ENCODE assay signal across 27 cellular contexts in the genomic region with DNA sequence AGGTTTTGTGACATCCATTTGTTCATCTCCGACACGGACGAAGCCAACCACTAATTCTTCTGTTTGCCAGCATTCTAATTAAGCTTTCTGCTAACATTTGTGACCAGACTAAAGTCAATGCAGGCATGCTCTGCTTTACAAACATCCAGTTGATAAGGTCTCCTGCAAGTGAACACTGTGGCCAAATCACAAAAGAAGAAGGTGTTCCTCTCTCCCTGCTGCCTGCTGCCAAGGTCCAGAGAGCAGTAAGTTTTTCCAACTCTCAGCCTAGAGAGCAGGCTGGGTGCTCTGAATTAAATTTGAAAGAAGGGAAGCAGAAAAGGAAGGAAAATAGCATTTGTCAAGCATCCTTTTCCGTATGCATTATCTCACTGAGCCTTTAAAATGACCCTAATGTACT.
"Had no signal": no experiment of that assay in that cellular context is flagged by ENCODE, and none has a peak within 500 bp of the region (broad histone marks: within the 10 kb centered on the region; RNA-seq: fewer than 3 reads in every experiment).

No MANE protein-coding gene starts in this region.

- ATAC-seq: activated CD4-positive, CD25-positive, alpha-beta regulatory T cell treated with anti-CD3 and anti-CD28 coated beads, Interleukin-2, amount 50 U/mL, for 24 hours; activated CD8-positive, alpha-beta T cell treated with anti-CD3 and anti-CD28 coated beads for 36 hours; activated T-cell treated with anti-CD3 and anti-CD28 coated beads, Interleukin-2, amount 50 U/mL, for 4 hours; activated T-helper 17 cell treated with anti-CD3 and anti-CD28 coated beads, Interleukin-2, amount 50 U/mL, for 72 hours; foreskin keratinocyte; gastrocnemius medialis; T-helper 17 cell had no signal

- H3K9me3 ChIP-seq: esophagus muscularis mucosa, gastrocnemius medialis had no signal

- H3K4me1 ChIP-seq: foreskin keratinocyte had no signal

- DNase-seq: activated B cell treated with CpG ODN at 0.5 μM for 24 hours; activated CD4-positive, alpha-beta T cell treated with anti-CD3 and anti-CD28 coated beads for 48 hours; activated CD4-positive, alpha-beta T cell treated with anti-CD3 and anti-CD28 coated beads, Interleukin-2, amount 50 U/mL, for 1 hour; activated CD4-positive, alpha-beta T cell treated with anti-CD3 and anti-CD28 coated beads, Interleukin-2, amount 50 U/mL, for 48 hours; activated CD8-positive, alpha-beta memory T cell treated with anti-CD3 and anti-CD28 coated beads for 24 hours; activated CD8-positive, alpha-beta T cell treated with anti-CD3 and anti-CD28 coated beads for 36 hours; activated effector memory CD4-positive, alpha-beta T cell treated with Interleukin-2 at 50 U/mL for 16 hours; activated gamma-delta T cell treated with Interleukin-2 at 50 U/mL for 16 hours; activated naive CD4-positive, alpha-beta T cell treated with anti-CD3 and anti-CD28 coated beads, Interleukin-2, amount 50 U/mL, for 16 hours; activated naive CD4-positive, alpha-beta T cell treated with Interleukin-2 at 50 U/mL for 16 hours; activated T-cell treated with anti-CD3 and anti-CD28 coated beads, Interleukin-2, amount 50 U/mL, for 4 hours; amniotic stem cell; brain microvascular endothelial cell; dorsolateral prefrontal cortex; effector memory CD4-positive, alpha-beta T cell; endodermal cell; erythroblast; foreskin keratinocyte; gastrocnemius medialis; T-helper 1 cell; T-helper 17 cell; T1000; WERI-Rb-1 had no signal

- H3K36me3 ChIP-seq: brain microvascular endothelial cell, esophagus muscularis mucosa, gastrocnemius medialis, WERI-Rb-1 had no signal

- H3K4me3 ChIP-seq: coronary artery, dorsolateral prefrontal cortex, esophagus muscularis mucosa, gastrocnemius medialis had no signal

- H3K27ac ChIP-seq: brain microvascular endothelial cell, coronary artery, dorsolateral prefrontal cortex, esophagus muscularis mucosa, foreskin keratinocyte, gastrocnemius medialis, WERI-Rb-1 had no signal

- H3K27me3 ChIP-seq: brain microvascular endothelial cell, dorsolateral prefrontal cortex, esophagus muscularis mucosa, foreskin keratinocyte, gastrocnemius medialis had no signal
